ENCODE assay signal across 8 cellular contexts in the genomic region with DNA sequence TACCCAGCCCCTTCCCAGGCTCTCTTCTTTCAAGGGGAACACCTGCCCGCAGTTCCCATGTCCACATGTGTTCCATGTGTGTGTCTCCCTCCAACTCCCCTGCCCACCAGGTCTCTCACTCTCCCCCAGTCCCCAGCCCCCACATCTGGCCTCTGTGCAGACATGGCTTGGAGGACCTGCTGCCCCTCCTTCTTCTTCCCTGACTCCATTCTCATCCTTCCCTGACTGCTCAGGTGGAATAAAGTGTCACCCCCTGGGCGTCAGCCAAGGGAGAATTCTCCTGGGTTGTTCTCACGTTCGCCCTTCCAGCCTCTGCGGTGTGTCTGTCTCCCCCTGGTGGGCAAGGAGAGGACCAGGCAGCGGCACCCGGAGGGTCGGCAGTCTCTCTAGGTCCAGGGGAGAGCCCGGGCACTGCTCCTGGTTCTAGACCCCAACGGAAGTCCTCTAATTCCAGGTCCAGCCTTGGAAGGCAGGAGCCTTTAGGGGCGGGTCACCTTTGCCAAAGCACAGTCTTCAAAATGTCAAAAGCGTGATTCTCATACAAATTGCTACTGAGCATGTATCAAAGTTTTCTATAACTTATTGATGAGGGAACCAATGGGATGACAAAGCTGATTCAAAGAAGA. TPM values are rescaled to one million over a fixed set of nuclear protein-coding genes. Genes with fewer than 3 reads are reported as not detected.
A peak's percentile ranks its signal among the peaks of the same experiment; 100 is the strongest.
DNase-seq lines count a peak whose midpoint lies in the region; ATAC-seq and TF ChIP-seq lines count a peak whose summit lies in the region.

No MANE protein-coding gene starts in this region.

- H3K4me2 ChIP-seq in GM23248 (ENCODE audit: unreplicated experiment): no peak overlapping the region

- TF ChIP-seq CTCF in coronary artery (IDR thresholded peaks at IDR 0.05): peak; percentile 77
- TF ChIP-seq CTCF in mesothelial cell of epicardium (IDR thresholded peaks at IDR 0.05; ENCODE audit: unreplicated experiment): peak; percentile 80

- peaks cover 21% of the 10 kb centered on the region for H3K27me3 ChIP-seq in GM23248 (replicated peaks; ENCODE audit: insufficient read depth)

- no peaks in the 10 kb centered on the region for H3F3A ChIP-seq in GM23248 (ENCODE audit: insufficient read depth)

- in situ Hi-C loops in GM23248 (cut with MboI): no loop called here

- POLR2A ChIA-PET in activated CD4-positive, alpha-beta T cell treated with anti-CD3 and anti-CD28 coated beads for 36 hours (lab: Charles Lee): interaction anchor here (0.7 kb wide), 1 partner anchor 132 kb away, joined by 3 read pairs; no protein-coding TSS in a partner anchor

- H3K9ac ChIP-seq in GM23248: no peak overlapping the region

- H3K4me3 ChIP-seq in GM23248 (no peak overlapping the region), coronary artery (no peak overlapping the region)

- H3K4me1 Mint-ChIP-seq in activated CD4-positive, alpha-beta T cell treated with anti-CD3 and anti-CD28 coated beads for 36 hours: peaks cover 45% of the 10 kb centered on the region
- peaks cover 5% of the 10 kb centered on the region for H3K4me1 Mint-ChIP-seq in mesothelial cell of epicardium

- no peak overlapping the region for H3K4me3 Mint-ChIP-seq in activated CD4-positive, alpha-beta T cell treated with anti-CD3 and anti-CD28 coated beads for 36 hours
- H3K4me3 Mint-ChIP-seq in mesothelial cell of epicardium: no peak overlapping the region

- no peaks in the 10 kb centered on the region for H3K79me2 ChIP-seq in GM23248 (ENCODE audit: insufficient read depth)

- no peaks in the 10 kb centered on the region for H4K20me1 ChIP-seq in GM23248 (ENCODE audit: insufficient read depth)

- peak; percentile 81 for DNase-seq in AG20443 (ENCODE audit: low spot score)
- peak; percentile 80 for DNase-seq in GM23248
- DNase-seq in NCI-H345 treated with DMSO at 0.1 percent for 48 hours (lab: John Stamatoyannopoulos, UW; ENCODE audit: unreplicated experiment): peak; percentile 66
- DNase-seq in activated CD4-positive, alpha-beta T cell treated with anti-CD3 and anti-CD28 coated beads for 36 hours: peak; percentile 83
- DNase-seq in coronary artery (ENCODE audit: low spot score): no peak
- DNase-seq in mesothelial cell of epicardium (ENCODE audit: low spot score in 2 of 2, unreplicated experiment in 2 of 2): peak in 1 of 2 experiments; percentile 79
- DNase-seq in stimulated activated CD8-positive, alpha-beta memory T cell treated with anti-CD3 and anti-CD28 coated beads, Interleukin-7, amount 100 ng/mL, for 4 hours (ENCODE audit: low read depth in 2 of 2): peak; percentile 53 to 63

- peak; percentile 73 for ATAC-seq in activated CD4-positive, alpha-beta T cell treated with anti-CD3 and anti-CD28 coated beads for 36 hours
- no peak for ATAC-seq in GM21723 (IDR thresholded peaks at IDR 0.05; ENCODE audit: unreplicated experiment)

- intact Hi-C loops in activated CD4-positive, alpha-beta T cell treated with anti-CD3 and anti-CD28 coated beads for 36 hours (cut with DNase I, micrococcal nuclease): loop anchor here (1.0 to 2.0 kb wide), 5 partner anchors 30 to 78 kb away; a partner anchor contains a TSS

- H3K27ac Mint-ChIP-seq in activated CD4-positive, alpha-beta T cell treated with anti-CD3 and anti-CD28 coated beads for 36 hours: peak overlapping the region; percentile 63
- no peak overlapping the region for H3K27ac Mint-ChIP-seq in mesothelial cell of epicardium

- no peaks in the 10 kb centered on the region for H3K9me3 Mint-ChIP-seq in activated CD4-positive, alpha-beta T cell treated with anti-CD3 and anti-CD28 coated beads for 36 hours (ENCODE audit: low read depth)
- no peaks in the 10 kb centered on the region for H3K9me3 Mint-ChIP-seq in mesothelial cell of epicardium

- WGBS in GM23248 (ENCODE audit: low coverage in 1 of 2, low lambda C conversion rate in 2 of 2, missing lambda C conversion rate in 2 of 2), 2 experiments: 12% methylated on average over 11 to 12 of the region's 12 CpGs

- H2AFZ ChIP-seq in GM23248: no peak overlapping the region

- H3K9me3 ChIP-seq in GM23248 (ENCODE audit: low read depth): no peaks in the 10 kb centered on the region

- no peaks in the 10 kb centered on the region for H3K36me3 Mint-ChIP-seq in activated CD4-positive, alpha-beta T cell treated with anti-CD3 and anti-CD28 coated beads for 36 hours (ENCODE audit: low read depth)
- H3K36me3 Mint-ChIP-seq in mesothelial cell of epicardium: no peaks in the 10 kb centered on the region

- no peaks in the 10 kb centered on the region for H3K9me2 ChIP-seq in GM23248 (ENCODE audit: insufficient read depth)

- CTCF ChIA-PET in activated CD4-positive, alpha-beta T cell treated with anti-CD3 and anti-CD28 coated beads for 36 hours (lab: Charles Lee): interaction anchor here (0.7 to 5.4 kb wide), 14 partner anchors 8 to 292 kb away, joined by 3 to 71 read pairs (median 4); no protein-coding TSS in a partner anchor

- no peaks in the 10 kb centered on the region for H3K4me1 ChIP-seq in GM23248 (ENCODE audit: insufficient read depth)

- H3K27me3 Mint-ChIP-seq in activated CD4-positive, alpha-beta T cell treated with anti-CD3 and anti-CD28 coated beads for 36 hours: no peaks in the 10 kb centered on the region
- H3K27me3 Mint-ChIP-seq in mesothelial cell of epicardium (ENCODE audit: low read depth): peaks cover 89% of the 10 kb centered on the region

- no peaks in the 10 kb centered on the region for H3K36me3 ChIP-seq in GM23248 (ENCODE audit: low read depth)

- no peak overlapping the region for H3K27ac ChIP-seq in GM23248
- no peak overlapping the region for H3K27ac ChIP-seq in coronary artery

RNA-seq across cellular contexts. Expression of a gene that starts 50.5 kb away (rescaled TPM):
- total RNA-seq in GM23248 (2014; rRNA removed; shearing (Covaris generic)): 0.76 TPM in 1 of 2 replicates, not detected in the other
- 0.36 TPM in 1 of 2 replicates, not detected in the other for polyA plus RNA-seq in GM23248 (2016; fragmentation: Nextera tagmentation; extraction: Ambion mirVana)
- 1 to 10 TPM; 3.7 to 4.3 TPM for total RNA-seq in activated CD4-positive, alpha-beta T cell treated with anti-CD3 and anti-CD28 coated beads for 36 hours
- 65.5 to 78.8 TPM (median 66.4 TPM) in 3 replicates for total RNA-seq in mesothelial cell of epicardium

RNA-seq across cellular contexts. Expression of a gene that starts 57.4 kb away (rescaled TPM):
- total RNA-seq in GM23248 (2014; rRNA removed; shearing (Covaris generic)): not detected in 2 replicates
- 0.08 TPM in 1 of 2 replicates, not detected in the other for polyA plus RNA-seq in GM23248 (2016; fragmentation: Nextera tagmentation; extraction: Ambion mirVana)
- 1 to 10 TPM; 2.7 to 2.9 TPM for total RNA-seq in activated CD4-positive, alpha-beta T cell treated with anti-CD3 and anti-CD28 coated beads for 36 hours
- total RNA-seq in mesothelial cell of epicardium: 152 to 160 TPM (median 155 TPM) in 3 replicates

Comparison
In these comparisons a context has a peak if more than half of its experiments do, and no peak if none do; other contexts are left out.
1. RNA of a gene that starts 50.5 kb away (total RNA-seq): 65.5 to 78.8 TPM in mesothelial cell of epicardium; 3.7 to 4.3 TPM in activated CD4-positive, alpha-beta T cell treated with anti-CD3 and anti-CD28 coated beads for 36 hours and 0.76 TPM in GM23248; every median in the first group is over 10 times any median in the second.
2. RNA of a gene that starts 57.4 kb away (total RNA-seq): 152 to 160 TPM in mesothelial cell of epicardium; 2.7 to 2.9 TPM in activated CD4-positive, alpha-beta T cell treated with anti-CD3 and anti-CD28 coated beads for 36 hours and not detected in GM23248; every median in the first group is over 10 times any median in the second.